In genomic region chr6:2959909-2960719, GRCh38 we compare ENCODE assay signal across 8 cellular contexts. TPM values are rescaled to one million over a fixed set of nuclear protein-coding genes. Genes with fewer than 3 reads are reported as not detected.
DNase-seq lines count a peak whose midpoint lies in the region; ATAC-seq, FAIRE-seq and TF ChIP-seq lines count a peak whose summit lies in the region.

No MANE protein-coding gene starts in this region.

- H3K36me3 ChIP-seq in esophagus squamous epithelium = peaks cover 0 to 19% (median 0%) of the 10 kb centered on the region in 3 donors
- H3K36me3 ChIP-seq in pancreas = peaks cover 0 to 9% (median 0%) of the 10 kb centered on the region in 3 donors

- no peak for TF ChIP-seq POLR2A in esophagus squamous epithelium (IDR thresholded peaks at IDR 0.05)

- DNase-seq in COLO829 (ENCODE audit: low spot score) (peak; percentile 43), RKO (ENCODE audit: low spot score) (peak; percentile 23), esophagus squamous epithelium (lab: John Stamatoyannopoulos, UW) (no peak), pancreas (peak in 2 of 6 donors; percentile 29 to 55), DMS153 treated with DMSO at 0.1 percent for 48 hours (lab: John Stamatoyannopoulos, UW; ENCODE audit: unreplicated experiment) (no peak), DMS53 treated with DMSO at 0.1 percent for 48 hours (lab: John Stamatoyannopoulos, UW; ENCODE audit: unreplicated experiment) (no peak), NCI-H510A treated with DMSO at 0.1 percent for 48 hours (lab: John Stamatoyannopoulos, UW) (no peak)

- peak; percentile 5 to 35 (median 8) for ATAC-seq in pancreas
- ATAC-seq in HG03571 (IDR thresholded peaks at IDR 0.05; ENCODE audit: unreplicated experiment) = no peak

- TF ChIP-seq CTCF in esophagus squamous epithelium (IDR thresholded peaks at IDR 0.05) (no peak), pancreas (IDR thresholded peaks at IDR 0.05) (no peak)

- WGBS in esophagus squamous epithelium, 2 donors = 69 to 70% methylated on average over 8 to 10 of the region's 12 CpGs
- WGBS in pancreas, 2 donors = 50 to 71% methylated on average over 12 of the region's 12 CpGs

- H3K4me3 ChIP-seq in esophagus squamous epithelium (no peak overlapping the region), pancreas (peak overlapping the region in 2 of 4 donors; percentile 46 to 48)

- H3K9me3 ChIP-seq in esophagus squamous epithelium (no peaks in the 10 kb centered on the region), pancreas (no peaks in the 10 kb centered on the region)

- intact Hi-C loops in esophagus squamous epithelium (cut with DNase I) = no loop called here
- intact Hi-C loops in pancreas (cut with DNase I) = no loop called here

- no peaks in the 10 kb centered on the region for H3K27me3 ChIP-seq in esophagus squamous epithelium
- H3K27me3 ChIP-seq in pancreas = no peaks in the 10 kb centered on the region

- FAIRE-seq in pancreas (lab: Jason Lieb, UNC) = no peak

- H3K4me1 ChIP-seq in esophagus squamous epithelium = peaks cover 28 to 71% (median 31%) of the 10 kb centered on the region in 3 donors
- peaks cover 8 to 32% (median 30%) of the 10 kb centered on the region in 3 donors for H3K4me1 ChIP-seq in pancreas

- H3K27ac ChIP-seq in esophagus squamous epithelium (peak overlapping the region; percentile 36 to 72 (median 67)), pancreas (peak overlapping the region; percentile 81 to 89 (median 86))

RNA-seq across cellular contexts. Expression of gene SERPINB6, which starts 11.3 kb away (rescaled TPM):
- total RNA-seq in esophagus squamous epithelium (10 to 100 TPM; 76.6 to 95.7 (median 84.4) TPM), pancreas (100 to 1,000 TPM in 2 of 6 donors, 10 to 100 TPM in 4; 77.7 to 110 (median 97.3) TPM)
- 100 to 1,000 TPM; 108 to 193 TPM for polyA plus RNA-seq in pancreas

RNA-seq across cellular contexts. Expression of gene NQO2, which starts 39.6 kb away (rescaled TPM):
- total RNA-seq in esophagus squamous epithelium (10 to 100 TPM; 18.7 to 38.3 (median 26.5) TPM), pancreas (10 to 100 TPM; 12.7 to 21.6 (median 18.0) TPM)
- 10 to 100 TPM; 21.2 to 23.0 TPM for polyA plus RNA-seq in pancreas

RNA-seq across cellular contexts. Expression of gene SERPINB9, which starts 57.0 kb away (rescaled TPM):
- 10 to 100 TPM in 2 of 4 donors, 1 to 10 TPM in 2; 7.5 to 40.4 (median 12.1) TPM for total RNA-seq in esophagus squamous epithelium
- 1 to 10 TPM in 4 of 6 donors, under 1 TPM in 2; 0.65 to 4.8 (median 1.4) TPM for total RNA-seq in pancreas
- polyA plus RNA-seq in pancreas = 1 to 10 TPM; 1.2 to 1.4 TPM

Comparison
In these comparisons a context has a peak if more than half of its experiments do, and no peak if none do; other contexts are left out.
1. DNase-seq: peak in COLO829 (single experiment) and RKO (single experiment); none in esophagus squamous epithelium (single experiment), DMS153 treated with DMSO at 0.1 percent for 48 hours (single experiment), DMS53 treated with DMSO at 0.1 percent for 48 hours (single experiment) and NCI-H510A treated with DMSO at 0.1 percent for 48 hours (single experiment).